15 cellular contexts compared by ENCODE assay signal in the genomic region with DNA sequence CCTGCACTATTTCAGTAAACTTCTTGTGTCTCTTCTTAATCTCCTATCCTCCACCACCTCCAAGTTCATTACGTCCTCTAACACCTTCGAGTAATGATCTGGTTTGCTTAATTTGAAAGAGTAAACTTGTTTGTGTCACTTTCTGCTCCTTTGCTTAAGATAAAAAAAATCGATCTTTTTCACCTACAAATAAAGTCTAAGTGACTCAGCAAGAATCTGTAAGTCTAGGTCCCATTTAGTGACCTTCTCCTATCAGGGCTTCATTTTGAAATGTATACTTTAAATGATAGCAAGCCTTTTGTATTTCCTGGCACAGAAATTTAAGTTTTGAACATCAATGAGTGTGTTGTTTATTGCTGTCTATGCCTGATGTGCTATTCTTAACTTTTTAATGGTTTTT.
DNase-seq lines count a peak whose midpoint lies in the region; ATAC-seq and TF ChIP-seq lines count a peak whose summit lies in the region.
"Had no signal": no experiment of that assay in that cellular context is flagged by ENCODE, and none has a peak within 500 bp of the region (broad histone marks: within the 10 kb centered on the region; RNA-seq: fewer than 3 reads in every experiment).

No MANE protein-coding gene starts in this region.

- WGBS in endodermal cell (ENCODE audit: insufficient coverage in 1 of 2, insufficient read length in 1 of 2), 2 experiments: 72 to 100% methylated on average over 1 of the region's 3 CpGs

- H3K9ac ChIP-seq in HCT116 (ENCODE audit: low read length): no peak overlapping the region
- no peak overlapping the region for H3K9ac ChIP-seq in OCI-LY3 (ENCODE audit: low read length)
- H3K9ac ChIP-seq in endodermal cell (ENCODE audit: extremely low read depth, low read length, poor library complexity, severe bottlenecking): no peak overlapping the region

- H3K79me2 ChIP-seq in ACC112 (ENCODE audit: control insufficient read depth, insufficient read depth, low read length, unreplicated experiment) (no peaks in the 10 kb centered on the region), HCT116 (ENCODE audit: insufficient read depth, low read length) (no peaks in the 10 kb centered on the region), OCI-LY3 (ENCODE audit: low read length) (no peaks in the 10 kb centered on the region)

- H3K27me3 ChIP-seq in ACC112 (ENCODE audit: insufficient read depth, low read length) (no peaks in the 10 kb centered on the region), HCT116 (ENCODE audit: insufficient read depth, low read length) (no peaks in the 10 kb centered on the region), OCI-LY3 (ENCODE audit: low read depth, low read length) (no peaks in the 10 kb centered on the region), endodermal cell (ENCODE audit: control insufficient read depth, insufficient read depth, low read length, poor library complexity, severe bottlenecking) (no peaks in the 10 kb centered on the region)

- H3K27ac Mint-ChIP-seq in endodermal cell: peak overlapping the region; percentile 6
- H3K27ac Mint-ChIP-seq: CD14-positive monocyte; CD8-positive, alpha-beta T cell; IgD-negative memory B cell had no signal

- no peaks in the 10 kb centered on the region for H3K27me3 Mint-ChIP-seq in endodermal cell (ENCODE audit: insufficient read depth)
- H3K27me3 Mint-ChIP-seq: IgD-negative memory B cell had no signal

- CTCF ChIA-PET in HCT116 (lab: Charles Lee): no interaction called here

- POLR2A ChIA-PET in HCT116 (lab: Charles Lee): no interaction called here

- H3K9me3 Mint-ChIP-seq in endodermal cell: peaks cover 24% of the 10 kb centered on the region

- H3K27ac ChIP-seq in ACC112 (ENCODE audit: low read depth, low read length) (no peak overlapping the region), HCT116 (ENCODE audit: low read depth, low read length) (no peak overlapping the region), OCI-LY3 (ENCODE audit: low read length) (no peak overlapping the region), endodermal cell (ENCODE audit: low read depth, low read length) (no peak overlapping the region)

- TF ChIP-seq CTCF in HCT116 (IDR thresholded peaks at IDR 0.05 in 2 of 3, conservative IDR thresholded peaks at IDR 0.05 in 1 of 3; ENCODE audit: borderline replicate concordance in 1 of 3, insufficient read depth in 1 of 3, low read depth in 2 of 3, low read length in 2 of 3) (no peak), OCI-LY3 (IDR thresholded peaks at IDR 0.05; ENCODE audit: low read depth, low read length) (no peak), endodermal cell (conservative IDR thresholded peaks at IDR 0.05) (no peak)

- peak overlapping the region; percentile 49 for H2AFZ ChIP-seq in ACC112 (ENCODE audit: low read length, unreplicated experiment)
- H2AFZ ChIP-seq in HCT116 (ENCODE audit: low read depth, low read length, poor library complexity, severe bottlenecking): peak overlapping the region; percentile 41
- peak overlapping the region; percentile 50; the same call in 1 of the 2 replicates for H2AFZ ChIP-seq in OCI-LY3 (ENCODE audit: low read depth, low read length)

- no peak for TF ChIP-seq RAD21 in HCT116 (IDR thresholded peaks at IDR 0.05; ENCODE audit: low read depth)

- H3K36me3 Mint-ChIP-seq in endodermal cell (ENCODE audit: low read depth): peaks cover 9% of the 10 kb centered on the region
- H3K36me3 Mint-ChIP-seq: CD14-positive monocyte; CD8-positive, alpha-beta T cell; IgD-negative memory B cell had no signal

- intact Hi-C loops in HCT116 (cut with micrococcal nuclease) (no loop called here), cardiac septum (cut with DNase I) (no loop called here)

- H3K4me3 ChIP-seq in ACC112 (ENCODE audit: low read depth, low read length) (peak overlapping the region; percentile 38; the same call in 1 of the 2 replicates), HCT116 (replicated peaks in 1 of 2; ENCODE audit: low read depth in 1 of 2, low read length in 2 of 2) (no peak overlapping the region), OCI-LY3 (ENCODE audit: low read length) (no peak overlapping the region), endodermal cell (ENCODE audit: low read length) (no peak overlapping the region)

- H4K20me1 ChIP-seq in HCT116 (ENCODE audit: insufficient read depth) (no peaks in the 10 kb centered on the region), OCI-LY3 (ENCODE audit: insufficient read depth, low read length) (no peaks in the 10 kb centered on the region)

- H3K4me2 ChIP-seq in HCT116 (ENCODE audit: low read length): no peak overlapping the region
- no peak overlapping the region for H3K4me2 ChIP-seq in OCI-LY3 (ENCODE audit: low read length)

- no peak overlapping the region for H3K4me3 Mint-ChIP-seq in endodermal cell
- H3K4me3 Mint-ChIP-seq: CD14-positive monocyte; CD8-positive, alpha-beta T cell; IgD-negative memory B cell had no signal

- no peak for DNase-seq in HCT116 (ENCODE audit: low read depth, low spot score)
- no peak for DNase-seq in endodermal cell
- DNase-seq in COLO668 (lab: John Stamatoyannopoulos, UW; ENCODE audit: unreplicated experiment): no peak
- DNase-seq in cardiac septum (ENCODE audit: low spot score): no peak
- DNase-seq in stimulated activated naive CD4-positive, alpha-beta T cell (lab: John Stamatoyannopoulos, UW): no peak
- DNase-seq: Caco-2; CD8-positive, alpha-beta T cell; DMS53; GF-D8; HCEC 1CT had no signal

- H3K9me2 ChIP-seq in HCT116 (ENCODE audit: insufficient read depth): no peaks in the 10 kb centered on the region

- H3K9me3 ChIP-seq in HCT116 (ENCODE audit: control insufficient read depth in 1 of 2, insufficient read depth in 1 of 2, low read depth in 1 of 2, low read length in 2 of 2) (peaks cover 0 to 8% of the 10 kb centered on the region in 2 experiments; a peak in 1 of 4 replicates), OCI-LY3 (ENCODE audit: insufficient read depth, low read length) (0 out of 2 replicates have a peak, but pooled peaks cover 3% of the 10 kb centered on the region), endodermal cell (ENCODE audit: control insufficient read depth, low read length) (peaks cover 12% of the 10 kb centered on the region)
- H3K9me3 ChIP-seq: Caco-2 had no signal

- no peak for ATAC-seq in HCT116
- no peak for ATAC-seq in HG02571 (IDR thresholded peaks at IDR 0.05; ENCODE audit: unreplicated experiment)
- ATAC-seq: CD8-positive, alpha-beta T cell had no signal

- H3K36me3 ChIP-seq in ACC112 (ENCODE audit: insufficient read depth, low read length) (no peaks in the 10 kb centered on the region), HCT116 (ENCODE audit: control insufficient read depth in 1 of 2, insufficient read depth in 2 of 2, low read length in 2 of 2) (no peaks in the 10 kb centered on the region), OCI-LY3 (replicated peaks; ENCODE audit: low read depth, low read length) (no peaks in the 10 kb centered on the region), endodermal cell (ENCODE audit: control insufficient read depth, insufficient read depth, low read length) (no peaks in the 10 kb centered on the region)

- no TSS peak for BruUV-seq in HCT116 (replicated peaks; lab: Mats Ljungman, UMichigan)

- TF ChIP-seq POLR2A in HCT116 (IDR thresholded peaks at IDR 0.05; ENCODE audit: borderline replicate concordance, extremely low read depth, insufficient read depth, insufficient read length): no peak

- RAD21 ChIA-PET in HCT116 (lab: Charles Lee; ENCODE audit: low non-redundant PET in 1 of 2, low total read pairs in 2 of 2, uncharacterized antibody in 2 of 2, unreplicated experiment in 2 of 2): no interaction called here

- peaks cover 14% of the 10 kb centered on the region for H3K4me1 Mint-ChIP-seq in endodermal cell
- H3K4me1 Mint-ChIP-seq: CD14-positive monocyte, IgD-negative memory B cell had no signal

- H3K4me1 ChIP-seq in ACC112 (ENCODE audit: control insufficient read depth, insufficient read depth, low read length, unreplicated experiment): peaks cover 5% of the 10 kb centered on the region
- H3K4me1 ChIP-seq in HCT116 (ENCODE audit: control insufficient read depth in 1 of 2, insufficient read depth in 2 of 2, low read length in 2 of 2): no peaks in the 10 kb centered on the region
- H3K4me1 ChIP-seq in OCI-LY3 (ENCODE audit: low read length): no peaks in the 10 kb centered on the region
- H3K4me1 ChIP-seq in endodermal cell (ENCODE audit: control insufficient read depth, insufficient read depth, low read length): no peaks in the 10 kb centered on the region
- H3K4me1 ChIP-seq: Caco-2 had no signal

TF ChIP-seq in HCT116, 20 proteins besides CTCF, POLR2A, EP300 and RAD21 (continues in another document):
- TF ChIP-seq ELF1 (IDR thresholded peaks at IDR 0.05; ENCODE audit: borderline replicate concordance, low read depth) (no peak), TCF7L2 (IDR thresholded peaks at IDR 0.05; ENCODE audit: borderline replicate concordance, extremely low read depth, insufficient read depth, insufficient read length) (no peak), REST (IDR thresholded peaks at IDR 0.05; ENCODE audit: low read depth) (no peak), EZH2phosphoT487 (IDR thresholded peaks at IDR 0.05; ENCODE audit: borderline replicate concordance) (no peak), CEBPB (IDR thresholded peaks at IDR 0.05; ENCODE audit: low read depth) (no peak), SIN3A (IDR thresholded peaks at IDR 0.05; ENCODE audit: low read depth) (no peak), POLR2AphosphoS5 (IDR thresholded peaks at IDR 0.05; ENCODE audit: low read depth, low read length) (no peak)
